In the genomic region with DNA sequence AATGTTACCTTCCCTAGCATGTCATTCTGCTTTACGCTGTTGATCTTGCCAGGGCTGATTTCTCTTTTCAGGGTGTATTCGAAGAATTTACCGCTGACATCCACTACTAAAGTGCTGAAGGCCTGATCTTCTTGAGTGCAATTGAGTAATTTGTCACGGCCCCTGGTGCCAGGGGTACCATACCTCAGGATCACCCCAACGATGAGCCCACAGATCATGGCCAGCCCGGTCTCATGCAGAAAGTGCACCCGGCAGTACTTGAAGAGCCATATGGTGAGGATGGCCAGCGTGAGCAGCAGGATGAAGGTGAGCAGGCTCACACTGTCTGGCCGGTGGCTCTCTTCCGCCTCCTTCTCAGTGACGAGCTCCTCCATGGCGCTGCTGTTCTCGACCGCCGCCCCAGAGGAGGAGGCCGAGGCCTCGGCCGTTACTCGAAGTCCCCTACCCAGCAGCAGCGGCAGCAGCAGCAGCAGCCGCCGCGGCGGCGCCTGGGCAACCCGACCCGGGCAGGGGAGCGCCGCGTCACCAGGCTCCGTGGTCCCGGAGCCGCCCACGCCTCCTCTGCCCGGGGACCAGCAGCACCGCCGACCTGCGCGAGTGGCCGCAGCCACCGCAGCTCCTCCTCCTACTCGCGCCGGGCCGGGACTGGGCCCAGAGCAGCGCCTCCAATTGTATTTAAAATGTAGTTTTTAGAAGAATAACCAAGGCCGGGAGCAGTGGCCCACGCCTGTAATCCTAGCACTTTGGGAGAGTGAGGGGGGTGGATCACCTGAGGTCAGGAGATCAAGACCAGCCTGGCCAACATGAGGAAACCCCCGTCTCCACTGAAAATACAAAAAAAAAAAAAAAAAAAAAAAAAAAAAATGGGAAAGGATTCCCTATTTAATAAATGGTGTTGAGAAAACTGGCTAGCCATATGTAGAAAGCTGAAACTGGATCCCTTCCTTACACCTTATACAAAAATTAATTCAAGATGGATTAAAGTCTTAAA, we compare ENCODE assay signal across 8 cellular contexts. TPM values are rescaled to one million over a fixed set of nuclear protein-coding genes. Genes with fewer than 3 reads are reported as not detected.
DNase-seq lines count a peak whose midpoint lies in the region; ATAC-seq and TF ChIP-seq lines count a peak whose summit lies in the region.

No MANE protein-coding gene starts in this region.

- H3K4me3 Mint-ChIP-seq in activated T-helper 17 cell treated with anti-CD3 and anti-CD28 coated beads, Interleukin-2, amount 50 U/mL, for 72 hours = peak overlapping the region; percentile 50

- H3K27me3 Mint-ChIP-seq in activated T-helper 17 cell treated with anti-CD3 and anti-CD28 coated beads, Interleukin-2, amount 50 U/mL, for 72 hours = peaks cover 25% of the 10 kb centered on the region

- TF ChIP-seq CTCF in GM12865 (IDR thresholded peaks at IDR 0.05; ENCODE audit: insufficient read depth, low read depth, low read length, missing control alignments) (no peak), ovary (IDR thresholded peaks at IDR 0.05) (no peak)

- peaks cover 5% of the 10 kb centered on the region for H3K36me3 Mint-ChIP-seq in activated T-helper 17 cell treated with anti-CD3 and anti-CD28 coated beads, Interleukin-2, amount 50 U/mL, for 72 hours (ENCODE audit: low read depth)

- 15 to 19% (median 17%) methylated on average over 37 to 49 of the region's 49 CpGs for WGBS in ovary, 3 donors

- H3K27ac Mint-ChIP-seq in activated T-helper 17 cell treated with anti-CD3 and anti-CD28 coated beads, Interleukin-2, amount 50 U/mL, for 72 hours = no peak overlapping the region

- H3K27me3 ChIP-seq in ovary = no peaks in the 10 kb centered on the region

- H3K27ac ChIP-seq in ovary = no peak overlapping the region

- DNase-seq in GM12865 (ENCODE audit: low read depth) (peak; percentile 18), HPDE6-E6E7 (ENCODE audit: extremely low spot score) (peak; percentile 29), head of caudate nucleus (peak in 31 of 42 donors; percentile 4 to 56 (median 21)), ovary (peak; percentile 31 to 68 (median 52)), cerebellar nuclear complex (lab: John Stamatoyannopoulos, UW) (no peak), KG1 (lab: John Stamatoyannopoulos, UW) (no peak), midbrain (lab: John Stamatoyannopoulos, UW) (no peak)

- ATAC-seq in activated T-helper 17 cell treated with anti-CD3 and anti-CD28 coated beads, Interleukin-2, amount 50 U/mL, for 72 hours (replicated peaks) = peak; percentile 67

- no peaks in the 10 kb centered on the region for H3K4me1 ChIP-seq in ovary (ENCODE audit: insufficient read depth)

- intact Hi-C loops in head of caudate nucleus (cut with DNase I) (no loop called here), ovary (cut with DNase I) (no loop called here)

- no peaks in the 10 kb centered on the region for H3K9me3 ChIP-seq in ovary

- no peak for TF ChIP-seq POLR2A in ovary (IDR thresholded peaks at IDR 0.05)

- H3K4me3 ChIP-seq in GM12865 (ENCODE audit: low read depth, low read length) = no peak overlapping the region
- peak overlapping the region; percentile 37 for H3K4me3 ChIP-seq in ovary

- H3K4me1 Mint-ChIP-seq in activated T-helper 17 cell treated with anti-CD3 and anti-CD28 coated beads, Interleukin-2, amount 50 U/mL, for 72 hours = peaks cover 20% of the 10 kb centered on the region

- no peaks in the 10 kb centered on the region for H3K9me3 Mint-ChIP-seq in activated T-helper 17 cell treated with anti-CD3 and anti-CD28 coated beads, Interleukin-2, amount 50 U/mL, for 72 hours

- TF ChIP-seq EP300 in ovary (IDR thresholded peaks at IDR 0.05) = no peak

- H3K36me3 ChIP-seq in ovary = no peaks in the 10 kb centered on the region

RNA-seq across cellular contexts. Expression of gene TMPO, which starts 58.5 kb away (rescaled TPM):
- total RNA-seq in activated T-helper 17 cell treated with anti-CD3 and anti-CD28 coated beads, Interleukin-2, amount 50 U/mL, for 72 hours = 100 to 1,000 TPM; 268 to 285 TPM
- 100 to 1,000 TPM in 5 of 7 donors, 10 to 100 TPM in 2; 82.0 to 144 (median 117) TPM for total RNA-seq in ovary
- 10 to 100 TPM; 48.4 to 63.6 TPM for polyA plus RNA-seq in ovary

Comparison
In these comparisons a context has a peak if more than half of its experiments do, and no peak if none do; other contexts are left out.
1. DNase-seq: peak in GM12865 (single experiment), HPDE6-E6E7 (single experiment), head of caudate nucleus (31 of 42) and ovary (5 of 5); none in cerebellar nuclear complex (0 of 2), KG1 (single experiment) and midbrain (single experiment).